27 cellular contexts compared by ENCODE assay signal in the genomic region with DNA sequence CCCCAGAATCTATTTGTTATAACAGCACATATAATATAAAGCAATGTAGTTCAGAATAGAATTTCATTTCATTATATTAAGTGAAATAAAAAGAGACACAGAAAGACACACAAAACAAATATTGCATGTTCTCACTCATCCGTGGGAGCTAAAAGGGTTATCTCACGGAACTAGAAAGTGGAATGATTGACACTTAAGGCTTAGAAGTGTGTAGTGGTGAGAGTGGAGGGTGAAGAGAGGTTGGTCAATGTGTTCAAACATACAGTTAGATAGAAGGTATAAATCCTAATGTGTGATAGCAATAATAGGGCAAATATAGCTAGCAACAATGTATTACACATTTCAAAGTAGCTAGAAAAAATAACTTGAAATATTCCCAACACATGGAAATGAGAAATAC.
"Had no signal": no experiment of that assay in that cellular context is flagged by ENCODE, and none has a peak within 500 bp of the region (broad histone marks: within the 10 kb centered on the region; RNA-seq: fewer than 3 reads in every experiment).

No MANE protein-coding gene starts in this region.

- FAIRE-seq: urothelium cell line had no signal

- DNase-seq: stimulated activated CD4-positive, alpha-beta T cell treated with anti-CD3 and anti-CD28 coated beads, Interleukin-2, amount 100 ng/mL, for 48 hours; stimulated activated CD4-positive, alpha-beta T cell treated with anti-CD3 and anti-CD28 coated beads, Interleukin-4, amount 100 ng/mL, for 1 hour; stimulated activated CD4-positive, alpha-beta T cell treated with anti-CD3 and anti-CD28 coated beads, Interleukin-4, amount 100 ng/mL, for 24 hours; stimulated activated CD4-positive, alpha-beta T cell treated with anti-CD3 and anti-CD28 coated beads, Interleukin-4, amount 100 ng/mL, for 4 hours; stimulated activated CD8-positive, alpha-beta memory T cell treated with anti-CD3 and anti-CD28 coated beads, Interleukin-4, amount 100 ng/mL, for 48 hours; stimulated activated naive B cell treated with anti-CD40 and anti-IgM and Interleukin-4, amounts not matched to agents 10 μg/mL and 1 μg/mL and 100 μg/mL, for 72 hours; stimulated activated naive CD4-positive, alpha-beta T cell; stimulated activated naive CD4-positive, alpha-beta T cell treated with Interleukin-2 at 50 U/mL for 16 hours; stimulated activated naive CD8-positive, alpha-beta T cell treated with anti-CD3 and anti-CD28 coated beads, Interleukin-15, amount 100 ng/mL, for 72 hours; stimulated activated naive CD8-positive, alpha-beta T cell treated with anti-CD3 and anti-CD28 coated beads, Interleukin-15, Interleukin-2, amounts not matched to agents 100 U/mL and 50 U/mL, for 24 hours; stomach; substantia nigra; testis; thyroid gland; tibial artery; transverse colon; trophoblast cell; upper lobe of left lung; upper lobe of right lung; uterus had no signal

- H3K4me3 ChIP-seq: stomach, suprapubic skin, testis, thoracic aorta, thyroid gland, tibial artery, tibial nerve, transverse colon, upper lobe of left lung, upper lobe of right lung, uterus, vagina had no signal

- H3K27ac ChIP-seq: stomach, suprapubic skin, testis, thoracic aorta, thyroid gland, tibial artery, tibial nerve, transverse colon, upper lobe of left lung, upper lobe of right lung, uterus, vagina had no signal

- H3K9me3 ChIP-seq: stomach, suprapubic skin, testis, thoracic aorta, thyroid gland, tibial artery, tibial nerve, transverse colon, upper lobe of left lung, upper lobe of right lung, uterus, vagina had no signal

- H3K4me1 ChIP-seq: stomach, suprapubic skin, testis, thyroid gland, tibial artery, tibial nerve, transverse colon, upper lobe of left lung, upper lobe of right lung, uterus, vagina had no signal

- ATAC-seq: stimulated activated effector memory CD8-positive, alpha-beta T cell treated with anti-CD3 and anti-CD28 coated beads, Interleukin-12 subunit alpha, Interleukin-12 subunit beta, amount 100 ng/mL, for 72 hours; stimulated activated memory B cell treated with anti-CD40 and anti-IgM and Interleukin-4, amounts not matched to agents 10 μg/mL and 1 μg/mL and 100 μg/mL, for 72 hours; stimulated activated naive B cell treated with anti-CD40 and anti-IgM and Interleukin-4, amounts not matched to agents 10 μg/mL and 1 μg/mL and 100 μg/mL, for 72 hours; stimulated activated naive CD8-positive, alpha-beta T cell treated with anti-CD3 and anti-CD28 coated beads, Interleukin-15, amount 100 ng/mL, for 72 hours; stimulated activated naive CD8-positive, alpha-beta T cell treated with anti-CD3 and anti-CD28 coated beads, Interleukin-15, Interleukin-2, amounts not matched to agents 100 U/mL and 50 U/mL, for 24 hours; upper lobe of right lung had no signal

- H3K36me3 ChIP-seq: stomach, suprapubic skin, thoracic aorta, thyroid gland, tibial artery, tibial nerve, transverse colon, upper lobe of left lung, upper lobe of right lung, uterus, vagina had no signal

- H3K27me3 ChIP-seq: stomach, suprapubic skin, testis, thyroid gland, tibial artery, tibial nerve, transverse colon, upper lobe of left lung, upper lobe of right lung, uterus, vagina had no signal
